Comparison of ENCODE assay signal across 1 cellular context in the genomic region with DNA sequence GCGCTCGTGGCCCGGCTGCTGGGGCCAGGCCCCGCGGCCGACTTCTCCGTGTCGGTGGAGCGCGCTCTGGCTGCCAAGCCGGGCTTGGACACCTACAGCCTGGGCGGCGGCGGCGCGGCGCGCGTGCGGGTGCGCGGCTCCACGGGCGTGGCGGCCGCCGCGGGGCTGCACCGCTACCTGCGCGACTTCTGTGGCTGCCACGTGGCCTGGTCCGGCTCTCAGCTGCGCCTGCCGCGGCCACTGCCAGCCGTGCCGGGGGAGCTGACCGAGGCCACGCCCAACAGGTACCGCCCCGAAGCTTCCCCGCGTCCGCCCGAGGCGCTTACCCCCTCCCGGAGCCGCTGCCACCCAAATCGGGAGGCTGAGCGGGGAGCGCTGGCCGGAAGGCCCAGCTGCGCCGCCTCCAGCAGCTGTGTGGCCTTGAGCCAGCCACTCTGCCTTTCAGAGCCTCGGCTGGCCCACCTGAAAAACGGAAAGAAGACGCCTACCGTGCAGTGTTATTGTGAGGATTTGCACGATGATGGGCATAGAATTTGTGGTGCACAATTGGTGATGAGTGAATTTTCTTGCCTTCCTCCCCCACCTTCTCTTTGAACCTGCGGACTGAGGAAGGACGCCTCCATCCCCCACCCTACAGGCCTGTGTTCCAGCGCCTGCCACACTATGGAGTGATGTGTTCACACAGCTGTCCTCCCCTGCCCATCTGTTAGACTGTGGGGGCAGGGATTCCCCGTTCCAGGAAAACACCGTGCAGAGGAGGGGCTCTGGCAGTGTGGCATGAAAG.
A peak's percentile ranks its signal among the peaks of the same experiment; 100 is the strongest.
TF ChIP-seq lines count a peak whose summit lies in the region.

No MANE protein-coding gene starts in this region.

TF ChIP-seq in HepG2, 621 proteins besides CTCF, POLR2A, EP300 and RAD21 (continued from another document and continues in another):
- TF ChIP-seq, protein P1, sequence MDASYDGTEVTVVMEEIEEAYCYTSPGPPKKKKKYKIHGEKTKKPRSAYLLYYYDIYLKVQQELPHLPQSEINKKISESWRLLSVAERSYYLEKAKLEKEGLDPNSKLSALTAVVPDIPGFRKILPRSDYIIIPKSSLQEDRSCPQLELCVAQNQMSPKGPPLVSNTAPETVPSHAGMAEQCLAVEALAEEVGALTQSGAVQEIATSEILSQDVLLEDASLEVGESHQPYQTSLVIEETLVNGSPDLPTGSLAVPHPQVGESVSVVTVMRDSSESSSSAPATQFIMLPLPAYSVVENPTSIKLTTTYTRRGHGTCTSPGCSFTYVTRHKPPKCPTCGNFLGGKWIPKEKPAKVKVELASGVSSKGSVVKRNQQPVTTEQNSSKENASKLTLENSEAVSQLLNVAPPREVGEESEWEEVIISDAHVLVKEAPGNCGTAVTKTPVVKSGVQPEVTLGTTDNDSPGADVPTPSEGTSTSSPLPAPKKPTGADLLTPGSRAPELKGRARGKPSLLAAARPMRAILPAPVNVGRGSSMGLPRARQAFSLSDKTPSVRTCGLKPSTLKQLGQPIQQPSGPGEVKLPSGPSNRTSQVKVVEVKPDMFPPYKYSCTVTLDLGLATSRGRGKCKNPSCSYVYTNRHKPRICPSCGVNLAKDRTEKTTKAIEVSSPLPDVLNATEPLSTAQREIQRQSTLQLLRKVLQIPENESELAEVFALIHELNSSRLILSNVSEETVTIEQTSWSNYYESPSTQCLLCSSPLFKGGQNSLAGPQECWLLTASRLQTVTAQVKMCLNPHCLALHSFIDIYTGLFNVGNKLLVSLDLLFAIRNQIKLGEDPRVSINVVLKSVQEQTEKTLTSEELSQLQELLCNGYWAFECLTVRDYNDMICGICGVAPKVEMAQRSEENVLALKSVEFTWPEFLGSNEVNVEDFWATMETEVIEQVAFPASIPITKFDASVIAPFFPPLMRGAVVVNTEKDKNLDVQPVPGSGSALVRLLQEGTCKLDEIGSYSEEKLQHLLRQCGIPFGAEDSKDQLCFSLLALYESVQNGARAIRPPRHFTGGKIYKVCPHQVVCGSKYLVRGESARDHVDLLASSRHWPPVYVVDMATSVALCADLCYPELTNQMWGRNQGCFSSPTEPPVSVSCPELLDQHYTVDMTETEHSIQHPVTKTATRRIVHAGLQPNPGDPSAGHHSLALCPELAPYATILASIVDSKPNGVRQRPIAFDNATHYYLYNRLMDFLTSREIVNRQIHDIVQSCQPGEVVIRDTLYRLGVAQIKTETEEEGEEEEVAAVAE (CRISPR knock-in tag; IDR thresholded peaks at IDR 0.05; ENCODE audit: borderline replicate concordance): peak; percentile 58; the same call in 1 of the 2 replicates
- TF ChIP-seq ZNF777 (CRISPR knock-in tag; IDR thresholded peaks at IDR 0.05): no peak; the same call in 1 of the 2 replicates
- TF ChIP-seq SOX6 (IDR thresholded peaks at IDR 0.05): no peak
- TF ChIP-seq SOX6 (CRISPR knock-in tag; IDR thresholded peaks at IDR 0.05): peak; percentile 66
- TF ChIP-seq ZNF256 (CRISPR knock-in tag; conservative IDR thresholded peaks at IDR 0.05): no peak
- TF ChIP-seq MTA3 (CRISPR knock-in tag; IDR thresholded peaks at IDR 0.05): no peak
- 0 out of 2 replicates have a peak, but pooled peaks have one; percentile 67 for TF ChIP-seq ZNF274 (CRISPR knock-in tag; IDR thresholded peaks at IDR 0.05)
- peak; percentile 52 for TF ChIP-seq TEAD3 (CRISPR knock-in tag; optimal IDR thresholded peaks at IDR 0.05; ENCODE audit: borderline replicate concordance)
- TF ChIP-seq NCOA1 (CRISPR knock-in tag; IDR thresholded peaks at IDR 0.05): 0 out of 2 replicates have a peak, but pooled peaks have one; percentile 36
- TF ChIP-seq NR2F2 (IDR thresholded peaks at IDR 0.05; ENCODE audit: borderline replicate concordance, low read depth): 0 out of 2 replicates have a peak, but pooled peaks have one; percentile 7
- peak; percentile 60 for TF ChIP-seq CBX1 (IDR thresholded peaks at IDR 0.05; ENCODE audit: low read depth)
- TF ChIP-seq, protein P2, sequence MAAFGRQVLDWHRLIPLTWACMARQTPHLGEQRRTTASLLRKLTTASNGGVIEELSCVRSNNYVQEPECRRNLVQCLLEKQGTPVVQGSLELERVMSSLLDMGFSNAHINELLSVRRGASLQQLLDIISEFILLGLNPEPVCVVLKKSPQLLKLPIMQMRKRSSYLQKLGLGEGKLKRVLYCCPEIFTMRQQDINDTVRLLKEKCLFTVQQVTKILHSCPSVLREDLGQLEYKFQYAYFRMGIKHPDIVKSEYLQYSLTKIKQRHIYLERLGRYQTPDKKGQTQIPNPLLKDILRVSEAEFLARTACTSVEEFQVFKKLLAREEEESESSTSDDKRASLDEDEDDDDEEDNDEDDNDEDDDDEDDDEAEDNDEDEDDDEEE (CRISPR knock-in tag; IDR thresholded peaks at IDR 0.05): 0 out of 2 replicates have a peak, but pooled peaks have one; percentile 46
- TF ChIP-seq POLR2G (IDR thresholded peaks at IDR 0.05; ENCODE audit: low read depth, low read length): peak; percentile 72; the same call in 1 of the 2 replicates
- TF ChIP-seq ZNF572 (CRISPR knock-in tag; IDR thresholded peaks at IDR 0.05): peak; percentile 62; the same call in 1 of the 2 replicates
- TF ChIP-seq SATB2 (CRISPR knock-in tag; IDR thresholded peaks at IDR 0.05): no peak
- peak; percentile 96 for TF ChIP-seq ZNF605 (CRISPR knock-in tag; IDR thresholded peaks at IDR 0.05)
- TF ChIP-seq ZNF12 (CRISPR knock-in tag; IDR thresholded peaks at IDR 0.05): no peak
- no peak for TF ChIP-seq PAWR (CRISPR knock-in tag; IDR thresholded peaks at IDR 0.05; ENCODE audit: borderline replicate concordance)
- no peak for TF ChIP-seq ZC3H4 (CRISPR knock-in tag; IDR thresholded peaks at IDR 0.05; ENCODE audit: borderline replicate concordance)
- TF ChIP-seq IRX3 (CRISPR knock-in tag; IDR thresholded peaks at IDR 0.05; ENCODE audit: borderline replicate concordance, low read depth): peak; percentile 88
- peak; percentile 84 for TF ChIP-seq TOPORS (CRISPR knock-in tag; IDR thresholded peaks at IDR 0.05)
- TF ChIP-seq ZSCAN21 (CRISPR knock-in tag; IDR thresholded peaks at IDR 0.05; ENCODE audit: borderline replicate concordance): peak; percentile 35; the same call in 1 of the 2 replicates
- TF ChIP-seq, protein P3, sequence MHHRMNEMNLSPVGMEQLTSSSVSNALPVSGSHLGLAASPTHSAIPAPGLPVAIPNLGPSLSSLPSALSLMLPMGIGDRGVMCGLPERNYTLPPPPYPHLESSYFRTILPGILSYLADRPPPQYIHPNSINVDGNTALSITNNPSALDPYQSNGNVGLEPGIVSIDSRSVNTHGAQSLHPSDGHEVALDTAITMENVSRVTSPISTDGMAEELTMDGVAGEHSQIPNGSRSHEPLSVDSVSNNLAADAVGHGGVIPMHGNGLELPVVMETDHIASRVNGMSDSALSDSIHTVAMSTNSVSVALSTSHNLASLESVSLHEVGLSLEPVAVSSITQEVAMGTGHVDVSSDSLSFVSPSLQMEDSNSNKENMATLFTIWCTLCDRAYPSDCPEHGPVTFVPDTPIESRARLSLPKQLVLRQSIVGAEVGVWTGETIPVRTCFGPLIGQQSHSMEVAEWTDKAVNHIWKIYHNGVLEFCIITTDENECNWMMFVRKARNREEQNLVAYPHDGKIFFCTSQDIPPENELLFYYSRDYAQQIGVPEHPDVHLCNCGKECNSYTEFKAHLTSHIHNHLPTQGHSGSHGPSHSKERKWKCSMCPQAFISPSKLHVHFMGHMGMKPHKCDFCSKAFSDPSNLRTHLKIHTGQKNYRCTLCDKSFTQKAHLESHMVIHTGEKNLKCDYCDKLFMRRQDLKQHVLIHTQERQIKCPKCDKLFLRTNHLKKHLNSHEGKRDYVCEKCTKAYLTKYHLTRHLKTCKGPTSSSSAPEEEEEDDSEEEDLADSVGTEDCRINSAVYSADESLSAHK (CRISPR knock-in tag; IDR thresholded peaks at IDR 0.05; ENCODE audit: borderline replicate concordance): no peak; the same call in 1 of the 2 replicates
- TF ChIP-seq AGO2 (optimal IDR thresholded peaks at IDR 0.05; ENCODE audit: low read depth, low read length): peak; percentile 58
- peak; percentile 74; the same call in 1 of the 2 replicates for TF ChIP-seq CCDC6 (CRISPR knock-in tag; IDR thresholded peaks at IDR 0.05)
- TF ChIP-seq ERF (CRISPR knock-in tag; IDR thresholded peaks at IDR 0.05): peak; percentile 67; the same call in 1 of the 2 replicates
- TF ChIP-seq NBN (conservative IDR thresholded peaks at IDR 0.05): no peak
- 0 out of 2 replicates have a peak, but pooled peaks have one; percentile 29 for TF ChIP-seq ZBTB3 (CRISPR knock-in tag; IDR thresholded peaks at IDR 0.05; ENCODE audit: borderline replicate concordance, low read depth)
- no peak for TF ChIP-seq RBAK (CRISPR knock-in tag; IDR thresholded peaks at IDR 0.05)
- TF ChIP-seq FOXK2 (IDR thresholded peaks at IDR 0.05): no peak
- peak; percentile 91 for TF ChIP-seq ZIK1 (CRISPR knock-in tag; IDR thresholded peaks at IDR 0.05; ENCODE audit: borderline replicate concordance, low read depth)
- peak; percentile 31; the same call in 1 of the 2 replicates for TF ChIP-seq GPN1 (CRISPR knock-in tag; IDR thresholded peaks at IDR 0.05; ENCODE audit: borderline replicate concordance)
- no peak for TF ChIP-seq KLF15 (CRISPR knock-in tag; IDR thresholded peaks at IDR 0.05; ENCODE audit: borderline replicate concordance)
- peak; percentile 79 for TF ChIP-seq KAT8 (CRISPR knock-in tag; IDR thresholded peaks at IDR 0.05)
- TF ChIP-seq PHF21A (CRISPR knock-in tag; IDR thresholded peaks at IDR 0.05): peak; percentile 73
- TF ChIP-seq ASH2L (IDR thresholded peaks at IDR 0.05; ENCODE audit: insufficient read length, low read depth, low read length): peak; percentile 57
- TF ChIP-seq FOXA1 (IDR thresholded peaks at IDR 0.05): no peak
- TF ChIP-seq FOXA1 (CRISPR knock-in tag; IDR thresholded peaks at IDR 0.05): peak; percentile 31
- TF ChIP-seq, protein P4, sequence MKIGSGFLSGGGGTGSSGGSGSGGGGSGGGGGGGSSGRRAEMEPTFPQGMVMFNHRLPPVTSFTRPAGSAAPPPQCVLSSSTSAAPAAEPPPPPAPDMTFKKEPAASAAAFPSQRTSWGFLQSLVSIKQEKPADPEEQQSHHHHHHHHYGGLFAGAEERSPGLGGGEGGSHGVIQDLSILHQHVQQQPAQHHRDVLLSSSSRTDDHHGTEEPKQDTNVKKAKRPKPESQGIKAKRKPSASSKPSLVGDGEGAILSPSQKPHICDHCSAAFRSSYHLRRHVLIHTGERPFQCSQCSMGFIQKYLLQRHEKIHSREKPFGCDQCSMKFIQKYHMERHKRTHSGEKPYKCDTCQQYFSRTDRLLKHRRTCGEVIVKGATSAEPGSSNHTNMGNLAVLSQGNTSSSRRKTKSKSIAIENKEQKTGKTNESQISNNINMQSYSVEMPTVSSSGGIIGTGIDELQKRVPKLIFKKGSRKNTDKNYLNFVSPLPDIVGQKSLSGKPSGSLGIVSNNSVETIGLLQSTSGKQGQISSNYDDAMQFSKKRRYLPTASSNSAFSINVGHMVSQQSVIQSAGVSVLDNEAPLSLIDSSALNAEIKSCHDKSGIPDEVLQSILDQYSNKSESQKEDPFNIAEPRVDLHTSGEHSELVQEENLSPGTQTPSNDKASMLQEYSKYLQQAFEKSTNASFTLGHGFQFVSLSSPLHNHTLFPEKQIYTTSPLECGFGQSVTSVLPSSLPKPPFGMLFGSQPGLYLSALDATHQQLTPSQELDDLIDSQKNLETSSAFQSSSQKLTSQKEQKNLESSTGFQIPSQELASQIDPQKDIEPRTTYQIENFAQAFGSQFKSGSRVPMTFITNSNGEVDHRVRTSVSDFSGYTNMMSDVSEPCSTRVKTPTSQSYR (CRISPR knock-in tag; IDR thresholded peaks at IDR 0.05; ENCODE audit: borderline replicate concordance): peak; percentile 84
- peak; percentile 35; the same call in 1 of the 2 replicates for TF ChIP-seq NFKB2 (CRISPR knock-in tag; IDR thresholded peaks at IDR 0.05; ENCODE audit: borderline replicate concordance)
- TF ChIP-seq CREM (IDR thresholded peaks at IDR 0.05): no peak; the same call in 1 of the 2 replicates
- no peak for TF ChIP-seq CREM (CRISPR knock-in tag; IDR thresholded peaks at IDR 0.05)
- TF ChIP-seq ZSCAN12 (CRISPR knock-in tag; IDR thresholded peaks at IDR 0.05): no peak
- TF ChIP-seq, protein P5, sequence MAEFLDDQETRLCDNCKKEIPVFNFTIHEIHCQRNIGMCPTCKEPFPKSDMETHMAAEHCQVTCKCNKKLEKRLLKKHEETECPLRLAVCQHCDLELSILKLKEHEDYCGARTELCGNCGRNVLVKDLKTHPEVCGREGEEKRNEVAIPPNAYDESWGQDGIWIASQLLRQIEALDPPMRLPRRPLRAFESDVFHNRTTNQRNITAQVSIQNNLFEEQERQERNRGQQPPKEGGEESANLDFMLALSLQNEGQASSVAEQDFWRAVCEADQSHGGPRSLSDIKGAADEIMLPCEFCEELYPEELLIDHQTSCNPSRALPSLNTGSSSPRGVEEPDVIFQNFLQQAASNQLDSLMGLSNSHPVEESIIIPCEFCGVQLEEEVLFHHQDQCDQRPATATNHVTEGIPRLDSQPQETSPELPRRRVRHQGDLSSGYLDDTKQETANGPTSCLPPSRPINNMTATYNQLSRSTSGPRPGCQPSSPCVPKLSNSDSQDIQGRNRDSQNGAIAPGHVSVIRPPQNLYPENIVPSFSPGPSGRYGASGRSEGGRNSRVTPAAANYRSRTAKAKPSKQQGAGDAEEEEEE (CRISPR knock-in tag; IDR thresholded peaks at IDR 0.05; ENCODE audit: borderline replicate concordance): 0 out of 2 replicates have a peak, but pooled peaks have one; percentile 35
- TF ChIP-seq ZNF773 (CRISPR knock-in tag; IDR thresholded peaks at IDR 0.05; ENCODE audit: borderline replicate concordance): no peak
- TF ChIP-seq ZBTB7B (CRISPR knock-in tag; IDR thresholded peaks at IDR 0.05): no peak
- peak; percentile 71; the same call in 1 of the 2 replicates for TF ChIP-seq PITX1 (CRISPR knock-in tag; IDR thresholded peaks at IDR 0.05)
- no peak; the same call in 1 of the 2 replicates for TF ChIP-seq PRMT3 (CRISPR knock-in tag; IDR thresholded peaks at IDR 0.05; ENCODE audit: borderline replicate concordance, low read depth)
- no peak; the same call in 1 of the 2 replicates for TF ChIP-seq MZF1 (CRISPR knock-in tag; IDR thresholded peaks at IDR 0.05; ENCODE audit: borderline replicate concordance)
- TF ChIP-seq RCOR2 (CRISPR knock-in tag; IDR thresholded peaks at IDR 0.05): peak; percentile 74
- TF ChIP-seq KLF16 (CRISPR knock-in tag; IDR thresholded peaks at IDR 0.05): peak in 1 of 2 experiments; percentile 81; a peak in 2 of 4 replicates
- TF ChIP-seq CHD2 (IDR thresholded peaks at IDR 0.05; ENCODE audit: low read depth, low read length): no peak; the same call in 1 of the 2 replicates
- TF ChIP-seq, protein P6, sequence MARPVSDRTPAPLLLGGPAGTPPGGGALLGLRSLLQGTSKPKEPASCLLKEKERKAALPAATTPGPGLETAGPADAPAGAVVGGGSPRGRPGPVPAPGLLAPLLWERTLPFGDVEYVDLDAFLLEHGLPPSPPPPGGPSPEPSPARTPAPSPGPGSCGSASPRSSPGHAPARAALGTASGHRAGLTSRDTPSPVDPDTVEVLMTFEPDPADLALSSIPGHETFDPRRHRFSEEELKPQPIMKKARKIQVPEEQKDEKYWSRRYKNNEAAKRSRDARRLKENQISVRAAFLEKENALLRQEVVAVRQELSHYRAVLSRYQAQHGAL (CRISPR knock-in tag; IDR thresholded peaks at IDR 0.05; ENCODE audit: not compliant biosample characterization): no peak
